8 cellular contexts compared by ENCODE assay signal in the genomic region with DNA sequence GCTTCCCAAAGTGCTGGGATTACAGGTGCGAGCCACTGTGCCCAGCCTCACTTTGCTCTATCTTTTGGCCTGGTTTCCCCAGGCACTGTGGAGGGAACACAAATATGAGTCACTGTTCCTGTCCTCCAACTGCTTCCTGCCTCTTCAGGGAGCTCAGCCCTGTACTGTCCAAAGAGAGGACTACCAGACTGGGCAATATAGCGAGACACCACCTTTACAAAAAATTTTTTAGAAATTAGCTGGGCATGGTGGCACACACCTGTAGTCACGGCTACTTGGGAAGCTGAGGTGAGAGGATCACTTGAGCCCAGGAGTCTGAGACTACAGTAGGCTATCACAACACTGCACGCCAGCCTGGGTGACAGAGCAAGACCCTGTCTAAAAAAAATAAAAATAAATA. TPM values are rescaled to one million over a fixed set of nuclear protein-coding genes. Genes with fewer than 3 reads are reported as not detected.
"Had no signal": no experiment of that assay in that cellular context is flagged by ENCODE, and none has a peak within 500 bp of the region (broad histone marks: within the 10 kb centered on the region; RNA-seq: fewer than 3 reads in every experiment).

No MANE protein-coding gene starts in this region.

- ATAC-seq: GM23338, HCT116 had no signal

- H3K4me3 ChIP-seq: GM23338 had no signal

- H3K4me2 ChIP-seq: GM23338 had no signal

- H3K27ac ChIP-seq: HL-60 had no signal

- DNase-seq: H9, IMR-90, KBM-7 had no signal

- FAIRE-seq: H1, H54 had no signal

- H2AFZ ChIP-seq: GM23338 had no signal

RNA-seq across cellular contexts. Expression of a gene that starts 16.9 kb away (rescaled TPM):
- total RNA-seq: IMR-90 had no signal
